In the genomic region with DNA sequence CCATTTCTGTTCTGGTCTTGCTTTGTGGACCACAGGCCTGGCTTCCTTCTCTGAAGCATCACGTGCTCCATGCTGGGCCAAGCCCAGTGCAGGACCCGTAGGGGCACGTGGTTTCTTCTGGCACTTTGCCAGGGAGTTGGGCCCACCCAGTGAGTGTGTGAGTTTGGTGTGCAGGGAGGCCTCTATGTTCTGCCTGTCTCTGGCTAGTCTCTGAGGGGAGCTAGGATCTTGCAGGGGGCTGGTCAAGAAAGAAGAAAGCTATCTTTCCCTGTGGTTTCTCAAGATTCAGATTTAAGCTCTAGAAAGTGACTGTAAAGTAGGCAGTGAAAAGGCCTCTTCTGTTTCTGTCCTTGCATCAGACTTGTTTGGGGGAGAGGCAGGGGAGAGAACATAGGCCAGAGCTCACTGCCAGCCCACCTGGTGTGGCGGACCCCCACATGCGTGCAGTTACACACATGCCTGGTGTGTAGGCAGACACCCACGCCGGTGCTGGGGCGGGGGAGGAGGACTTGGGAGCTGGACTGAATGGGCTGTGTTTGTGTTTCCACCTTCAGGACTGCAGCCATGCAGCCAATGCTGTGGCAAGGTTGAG, we compare ENCODE assay signal across 9 cellular contexts. TPM values are rescaled to one million over a fixed set of nuclear protein-coding genes. Genes with fewer than 3 reads are reported as not detected.
DNase-seq lines count a peak whose midpoint lies in the region; ATAC-seq lines count a peak whose summit lies in the region.
"Had no signal": no experiment of that assay in that cellular context is flagged by ENCODE, and none has a peak within 500 bp of the region (broad histone marks: within the 10 kb centered on the region; RNA-seq: fewer than 3 reads in every experiment).

No MANE protein-coding gene starts in this region.

- no peak overlapping the region for H3K4me2 ChIP-seq in neuronal stem cell (ENCODE audit: insufficient read depth, low read length, poor library complexity, severe bottlenecking)

- peak overlapping the region; percentile 92 for H3K18ac ChIP-seq in neuronal stem cell (ENCODE audit: low read length)

- no peak overlapping the region for H3K4me3 ChIP-seq in neuronal stem cell (ENCODE audit: low read length in 2 of 2)
- H3K4me3 ChIP-seq: right lobe of liver had no signal

- H4K8ac ChIP-seq in neuronal stem cell (ENCODE audit: low read depth, low read length) = no peak overlapping the region

- no peak overlapping the region for H3K14ac ChIP-seq in neuronal stem cell (ENCODE audit: low read length)

- in situ Hi-C loops in G401 (cut with HindIII; ENCODE audit: low sequenced_read_pairs) = no loop called here

- H3K4me1 ChIP-seq in neuronal stem cell (ENCODE audit: control insufficient read depth in 2 of 2, insufficient read depth in 1 of 2, low read depth in 1 of 2, low read length in 2 of 2) = peaks cover 68 to 73% of the 10 kb centered on the region in 2 donors

- H3K79me1 ChIP-seq in neuronal stem cell (ENCODE audit: low read depth, low read length) = peaks cover 10% of the 10 kb centered on the region

- H2BK120ac ChIP-seq in neuronal stem cell (ENCODE audit: low read depth, low read length) = no peak overlapping the region

- peak overlapping the region; percentile 47 for H2BK12ac ChIP-seq in neuronal stem cell (ENCODE audit: low read length)

- H3K4ac ChIP-seq in neuronal stem cell (ENCODE audit: low read length) = no peak overlapping the region

- H3K9ac ChIP-seq in neuronal stem cell (ENCODE audit: low read depth, low read length, poor library complexity) = peak overlapping the region; percentile 88

- H3K27me3 ChIP-seq in neuronal stem cell (ENCODE audit: control insufficient read depth in 3 of 3, insufficient read depth in 3 of 3, low read depth in 1 of 3, low read length in 3 of 3) = no peaks in the 10 kb centered on the region
- H3K27me3 ChIP-seq: right lobe of liver had no signal

- no peaks in the 10 kb centered on the region for H3K9me3 ChIP-seq in neuronal stem cell (replicated peaks in 1 of 2; ENCODE audit: control insufficient read depth in 2 of 2, insufficient read depth in 1 of 2, low read depth in 1 of 2, low read length in 2 of 2)
- H3K9me3 ChIP-seq: right lobe of liver had no signal

- peak overlapping the region; percentile 61 for H3K27ac ChIP-seq in neuronal stem cell (replicated peaks; ENCODE audit: low read length)

- peak overlapping the region; percentile 82 for H2AK5ac ChIP-seq in neuronal stem cell (ENCODE audit: low read depth, low read length)

- WGBS in neuronal stem cell (ENCODE audit: extremely low coverage in 2 of 2, insufficient read length in 2 of 2, insufficient replicate concordance in 1 of 2), 2 donors = no CpG with 5 or more reads among the region's 8 CpGs

- H2BK15ac ChIP-seq in neuronal stem cell (ENCODE audit: low read length) = peak overlapping the region; percentile 56

- peak overlapping the region; percentile 57 for H3K23ac ChIP-seq in neuronal stem cell (ENCODE audit: low read depth, low read length, poor library complexity)

- peak overlapping the region; percentile 30 for H2BK5ac ChIP-seq in neuronal stem cell (ENCODE audit: low read length)

- ATAC-seq in esophagus mucosa (peak; percentile 13), GM21515 (IDR thresholded peaks at IDR 0.05; ENCODE audit: unreplicated experiment) (no peak)

- peak overlapping the region; percentile 50 for H4K91ac ChIP-seq in neuronal stem cell (ENCODE audit: low read depth, low read length, poor library complexity)

- peak in 73 of 76 experiments; percentile 14 to 92 (median 80) for DNase-seq in HUDEP-2 (lab: John Stamatoyannopoulos, UW; ENCODE audit: unreplicated experiment in 76 of 76)
- DNase-seq in UCSD-AML1 (lab: John Stamatoyannopoulos, UW; ENCODE audit: unreplicated experiment) = peak; percentile 44
- no peak for DNase-seq in neuronal stem cell (ENCODE audit: low spot score)
- DNase-seq in superior temporal gyrus (ENCODE audit: extremely low spot score) = no peak
- no peak for DNase-seq in NCI-H1436 treated with DMSO at 0.1 percent for 48 hours (lab: John Stamatoyannopoulos, UW)
- DNase-seq in G401 (ENCODE audit: low spot score) = no peak
- DNase-seq: right lobe of liver had no signal

- peaks cover 3 to 55% of the 10 kb centered on the region in 2 donors for H3K36me3 ChIP-seq in neuronal stem cell (replicated peaks in 1 of 2; ENCODE audit: control insufficient read depth in 2 of 2, insufficient read depth in 2 of 2, low read length in 2 of 2)

- no peak overlapping the region for H2AFZ ChIP-seq in neuronal stem cell (ENCODE audit: low read length)

RNA-seq across cellular contexts. Expression of gene LASP1, which starts 11.8 kb away (rescaled TPM):
- 50.0 TPM for total RNA-seq in esophagus mucosa
- 77.5 TPM for polyA plus RNA-seq in neuronal stem cell (2013, experiment 1 of 2)
- 79.6 TPM for polyA plus RNA-seq in neuronal stem cell (2013, experiment 2 of 2)
- 136 and 141 TPM in 2 replicates for total RNA-seq in G401 (2014; rRNA removed; shearing (Covaris generic))

RNA-seq across cellular contexts. Expression of gene RPL23, which starts 28.2 kb away (rescaled TPM):
- total RNA-seq in esophagus mucosa = 1,222 TPM
- 5,636 TPM for polyA plus RNA-seq in neuronal stem cell (2013, experiment 1 of 2)
- 5,601 TPM for polyA plus RNA-seq in neuronal stem cell (2013, experiment 2 of 2)
- total RNA-seq in G401 (2014; rRNA removed; shearing (Covaris generic)) = 1,883 and 2,158 TPM in 2 replicates

RNA-seq across cellular contexts. Expression of gene CWC25, which starts 56.6 kb away (rescaled TPM):
- total RNA-seq in esophagus mucosa = 10.9 TPM
- 17.2 TPM for polyA plus RNA-seq in neuronal stem cell (2013, experiment 1 of 2)
- 18.3 TPM for polyA plus RNA-seq in neuronal stem cell (2013, experiment 2 of 2)
- total RNA-seq in G401 (2014; rRNA removed; shearing (Covaris generic)) = 11.2 and 19.9 TPM in 2 replicates

Comparison
In these comparisons a context has a peak if more than half of its experiments do, and no peak if none do; other contexts are left out.
1. DNase-seq: peak in HUDEP-2 (73 of 76) and UCSD-AML1 (single experiment); none in neuronal stem cell (single experiment), superior temporal gyrus (single experiment), NCI-H1436 treated with DMSO at 0.1 percent for 48 hours (single experiment) and G401 (single experiment).